Comparison of ENCODE assay signal across 16 cellular contexts in the genomic region with DNA sequence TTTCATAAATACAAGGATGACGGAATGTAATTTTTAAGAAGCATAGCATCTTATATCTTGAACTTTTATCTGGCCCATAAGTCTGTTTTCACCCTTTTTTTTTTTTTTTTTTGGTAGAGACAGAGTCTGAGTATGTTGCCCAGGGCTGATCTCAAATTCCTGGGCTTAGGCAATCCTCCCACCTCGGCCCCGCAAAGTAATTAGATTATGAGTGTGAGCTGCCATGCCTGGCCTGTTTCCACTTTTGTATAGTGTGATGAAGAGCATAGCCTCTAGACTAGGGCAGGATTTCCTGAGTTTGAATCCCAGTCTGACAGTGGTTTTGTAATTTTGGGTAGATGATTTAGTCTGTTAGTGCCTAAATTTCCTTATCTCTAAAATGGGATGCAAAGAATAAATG. TPM values are rescaled to one million over a fixed set of nuclear protein-coding genes. Genes with fewer than 3 reads are reported as not detected.
DNase-seq lines count a peak whose midpoint lies in the region; ATAC-seq, FAIRE-seq and TF ChIP-seq lines count a peak whose summit lies in the region.
"Had no signal": no experiment of that assay in that cellular context is flagged by ENCODE, and none has a peak within 500 bp of the region (broad histone marks: within the 10 kb centered on the region; RNA-seq: fewer than 3 reads in every experiment).

No MANE protein-coding gene starts in this region.

- POLR2A ChIA-PET in CD4-positive, alpha-beta memory T cell (lab: Charles Lee; ENCODE audit: partially characterized antibody): interaction anchor here (3.0 to 3.9 kb wide), 2 partner anchors 10 to 14 kb away, joined by 41 to 50 read pairs; partner anchors contain the start of gene STIM2

- H3K4me3 Mint-ChIP-seq in CD4-positive, alpha-beta memory T cell: peak overlapping the region in 4 of 8 donors; percentile 3 to 58 (median 27)
- H3K4me3 Mint-ChIP-seq in mesothelial cell of epicardium: peak overlapping the region; percentile 29
- H3K4me3 Mint-ChIP-seq: CD14-positive monocyte, neural crest cell had no signal

- H3K27ac Mint-ChIP-seq in CD4-positive, alpha-beta memory T cell: peak overlapping the region in 6 of 7 donors; percentile 5 to 78 (median 69)
- peak overlapping the region; percentile 93 for H3K27ac Mint-ChIP-seq in mesothelial cell of epicardium

- H3K36me3 Mint-ChIP-seq in CD4-positive, alpha-beta memory T cell: peaks cover 4 to 8% of the 10 kb centered on the region in 2 donors
- H3K36me3 Mint-ChIP-seq in mesothelial cell of epicardium: peaks cover 1% of the 10 kb centered on the region

- no peaks in the 10 kb centered on the region for H3K36me3 ChIP-seq in CD4-positive, alpha-beta memory T cell (ENCODE audit: insufficient read depth, low read length)
- H3K36me3 ChIP-seq in Loucy (ENCODE audit: insufficient read depth, low read length) (no peaks in the 10 kb centered on the region), mammary epithelial cell (ENCODE audit: insufficient read depth, low read length) (no peaks in the 10 kb centered on the region)
- H3K36me3 ChIP-seq: sigmoid colon had no signal

- no peak overlapping the region for H3K4me3 ChIP-seq in CD4-positive, alpha-beta memory T cell (ENCODE audit: low read length in 2 of 2)
- H3K4me3 ChIP-seq in Loucy (ENCODE audit: low read length, poor library complexity, severe bottlenecking) (no peak overlapping the region), mammary epithelial cell (replicated peaks in 1 of 3; ENCODE audit: insufficient read depth in 1 of 3, low read depth in 2 of 3, low read length in 3 of 3) (peak overlapping the region in 2 of 3 experiments; percentile 18 to 39)
- H3K4me3 ChIP-seq: sigmoid colon had no signal

- ATAC-seq in GM19467 (IDR thresholded peaks at IDR 0.05; ENCODE audit: unreplicated experiment): no peak

- DNase-seq in CD4-positive, alpha-beta memory T cell: no peak
- peak; percentile 80 for DNase-seq in mammary epithelial cell
- DNase-seq in mesothelial cell of epicardium (ENCODE audit: low spot score in 2 of 2, unreplicated experiment in 2 of 2): no peak
- DNase-seq in cortex of kidney (lab: John Stamatoyannopoulos, UW): no peak
- no peak for DNase-seq in HTR-8/SVneo (ENCODE audit: insufficient read length, low spot score)
- DNase-seq in RCC 7860 (ENCODE audit: low spot score): no peak
- DNase-seq: activated naive CD4-positive, alpha-beta T cell treated with anti-CD3 and anti-CD28 coated beads, Interleukin-2, amount 50 U/mL, for 16 hours; dermis blood vessel endothelial cell; kidney; NCI-H1105; NCI-H524; sigmoid colon had no signal

- H3K27me3 ChIP-seq in CD4-positive, alpha-beta memory T cell (ENCODE audit: insufficient read depth, low read length): no peaks in the 10 kb centered on the region
- H3K27me3 ChIP-seq in Loucy (ENCODE audit: insufficient read depth, low read length, poor library complexity, severe bottlenecking): no peaks in the 10 kb centered on the region
- H3K27me3 ChIP-seq in mammary epithelial cell (ENCODE audit: insufficient read depth, low read length): no peaks in the 10 kb centered on the region
- H3K27me3 ChIP-seq: sigmoid colon had no signal

- FAIRE-seq in HTR-8/SVneo (lab: Jason Lieb, UNC) (no peak), RCC 7860 (lab: Jason Lieb, UNC) (no peak)

- 2% methylated on average over 3 of the region's 3 CpGs for WGBS in mammary epithelial cell (ENCODE audit: low coverage, missing lambda C conversion rate)

- no peaks in the 10 kb centered on the region for H3K9me3 ChIP-seq in CD4-positive, alpha-beta memory T cell (ENCODE audit: control insufficient read depth in 1 of 2, low read length in 2 of 2)
- H3K9me3 ChIP-seq in Loucy (ENCODE audit: insufficient read depth, low read depth, low read length) (no peaks in the 10 kb centered on the region), mammary epithelial cell (replicated peaks; ENCODE audit: insufficient read depth, low read length) (no peaks in the 10 kb centered on the region)
- H3K9me3 ChIP-seq: sigmoid colon had no signal

- no peak overlapping the region for H3K27ac ChIP-seq in CD4-positive, alpha-beta memory T cell (ENCODE audit: low read depth, low read length)
- H3K27ac ChIP-seq in mammary epithelial cell (ENCODE audit: insufficient read depth, low read depth, low read length): peak overlapping the region; percentile 59
- H3K27ac ChIP-seq: sigmoid colon had no signal

- intact Hi-C loops in CD4-positive, alpha-beta memory T cell (cut with micrococcal nuclease): no loop called here
- intact Hi-C loops in mammary epithelial cell (cut with micrococcal nuclease): no loop called here

- TF ChIP-seq CTCF in Loucy (conservative IDR thresholded peaks at IDR 0.05; ENCODE audit: low read length): no peak
- TF ChIP-seq CTCF in mammary epithelial cell (conservative IDR thresholded peaks at IDR 0.05 in 1 of 2, IDR thresholded peaks at IDR 0.05 in 1 of 2; ENCODE audit: extremely low read depth in 1 of 2, insufficient read depth in 1 of 2, low read depth in 1 of 2, low read length in 2 of 2): no peak
- no peak for TF ChIP-seq CTCF in mesothelial cell of epicardium (IDR thresholded peaks at IDR 0.05; ENCODE audit: unreplicated experiment)

- H3K79me2 ChIP-seq in Loucy (ENCODE audit: insufficient read depth, low read length) (peaks cover 72% of the 10 kb centered on the region), mammary epithelial cell (ENCODE audit: insufficient read depth, low read length) (peaks cover 77% of the 10 kb centered on the region)

- no peaks in the 10 kb centered on the region for H3F3A ChIP-seq in Loucy (ENCODE audit: low read depth)

- H4K20me1 ChIP-seq in Loucy (ENCODE audit: insufficient read depth, low read length, poor library complexity, severe bottlenecking) (peaks cover 15% of the 10 kb centered on the region), mammary epithelial cell (ENCODE audit: insufficient read depth, low read length) (no peaks in the 10 kb centered on the region)

- peaks cover 85% of the 10 kb centered on the region for H3K4me1 ChIP-seq in CD4-positive, alpha-beta memory T cell (ENCODE audit: insufficient read depth, low read length)
- H3K4me1 ChIP-seq in Loucy (ENCODE audit: insufficient read depth, low read length, poor library complexity, severe bottlenecking) (peaks cover 57% of the 10 kb centered on the region), mammary epithelial cell (ENCODE audit: insufficient read depth, low read length) (peaks cover 16% of the 10 kb centered on the region)

- H3K4me2 ChIP-seq in Loucy (ENCODE audit: low read depth, low read length, poor library complexity, severe bottlenecking) (peak overlapping the region; percentile 40), mammary epithelial cell (ENCODE audit: insufficient read depth, low read depth, low read length) (peak overlapping the region; percentile 83)

- no peaks in the 10 kb centered on the region for H3K27me3 Mint-ChIP-seq in CD4-positive, alpha-beta memory T cell
- no peaks in the 10 kb centered on the region for H3K27me3 Mint-ChIP-seq in mesothelial cell of epicardium (ENCODE audit: low read depth)

- no peaks in the 10 kb centered on the region for H3K9me3 Mint-ChIP-seq in CD4-positive, alpha-beta memory T cell
- H3K9me3 Mint-ChIP-seq in mesothelial cell of epicardium: no peaks in the 10 kb centered on the region
- H3K9me3 Mint-ChIP-seq: CD14-positive monocyte, neural crest cell had no signal

- in situ Hi-C loops in mammary epithelial cell (cut with MboI; ENCODE audit: low sequenced_read_pairs in 2 of 2): loop anchor here in 1 of 2 donors (25.0 kb wide), 1 partner anchor 116 kb away; no protein-coding TSS in a partner anchor

- no TSS peak for BruUV-seq in mammary epithelial cell (replicated peaks; lab: Mats Ljungman, UMichigan)

- peaks cover 59 to 80% (median 70%) of the 10 kb centered on the region in 4 donors for H3K4me1 Mint-ChIP-seq in CD4-positive, alpha-beta memory T cell
- peaks cover 51% of the 10 kb centered on the region for H3K4me1 Mint-ChIP-seq in mesothelial cell of epicardium

- no peak overlapping the region for H2AFZ ChIP-seq in Loucy (ENCODE audit: low read length)
- H2AFZ ChIP-seq in mammary epithelial cell (ENCODE audit: low read depth, low read length): no peak overlapping the region

- CTCF ChIA-PET in CD4-positive, alpha-beta memory T cell (lab: Charles Lee; ENCODE audit: partially characterized antibody): interaction anchor here (0.7 to 0.9 kb wide), 2 partner anchors 10 to 15 kb away, joined by 3 to 4 read pairs; partner anchors contain the start of gene STIM2
- CTCF ChIA-PET in mammary epithelial cell (lab: Charles Lee; ENCODE audit: low non-redundant PET): no interaction called here

- no peaks in the 10 kb centered on the region for H3K9me2 ChIP-seq in Loucy (replicated peaks; ENCODE audit: low read depth, low read length)

- H3K9ac ChIP-seq in Loucy (ENCODE audit: low read depth, low read length, poor library complexity, severe bottlenecking) (no peak overlapping the region), mammary epithelial cell (ENCODE audit: insufficient read depth, low read length) (no peak overlapping the region)

- dilution Hi-C loops in mammary epithelial cell (cut with HindIII; ENCODE audit: low sequenced_read_pairs): no loop called here

RNA-seq across cellular contexts. Expression of gene STIM2, which starts 11.0 kb away (rescaled TPM):
- total RNA-seq in CD4-positive, alpha-beta memory T cell: 10 to 100 TPM; 84.6 to 91.7 TPM
- polyA plus RNA-seq in CD4-positive, alpha-beta memory T cell: 10 to 100 TPM; 23.8 to 40.7 TPM
- total RNA-seq in mammary epithelial cell (10 to 100 TPM; 37.9 to 56.0 TPM), mesothelial cell of epicardium (51.0 to 52.9 TPM (median 52.5 TPM) in 3 replicates)
- polyA plus RNA-seq in mammary epithelial cell: 28.3 TPM
- 18.9 TPM for polyA minus RNA-seq in mammary epithelial cell

Comparison
In these comparisons a context has a peak if more than half of its experiments do, and no peak if none do; other contexts are left out.
1. H3K4me3 ChIP-seq: peak in mammary epithelial cell (2 of 3); none in CD4-positive, alpha-beta memory T cell (0 of 2) and Loucy (single experiment).